In the genomic region with DNA sequence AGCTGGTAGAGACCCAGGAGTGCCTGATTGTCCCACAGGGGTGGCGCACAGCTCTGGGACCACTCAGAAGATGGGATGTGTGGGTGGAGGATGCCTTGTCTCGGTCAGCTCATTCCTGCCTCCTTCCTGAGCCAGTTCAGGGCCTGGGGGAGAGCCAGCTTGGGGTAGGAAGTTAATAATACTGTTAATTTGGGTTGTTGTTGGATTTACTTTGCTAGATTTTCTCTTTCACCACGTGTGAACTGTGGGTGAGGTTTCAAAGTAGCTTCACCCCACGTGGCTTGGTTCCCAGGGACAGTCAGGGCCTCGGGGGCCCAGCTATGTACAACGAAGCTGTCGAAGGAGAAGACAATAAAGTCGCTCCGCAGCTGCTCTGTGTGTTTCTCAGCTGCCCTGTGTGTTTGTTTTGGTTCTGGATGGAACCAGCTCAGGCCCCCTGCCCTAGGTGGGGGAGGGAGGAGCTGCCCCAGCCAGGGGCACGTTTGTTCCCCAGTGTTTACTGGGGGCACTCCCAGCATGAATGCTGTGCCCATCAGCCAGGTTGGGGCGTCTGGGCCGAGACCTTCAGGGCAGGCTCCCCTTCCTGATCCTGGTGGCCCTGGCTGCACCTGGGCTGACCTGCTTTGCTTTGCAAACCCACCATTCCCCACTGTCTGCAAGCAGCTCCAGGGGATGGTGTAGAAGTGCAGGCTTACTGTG, we compare ENCODE assay signal across 14 cellular contexts. TPM values are rescaled to one million over a fixed set of nuclear protein-coding genes. Genes with fewer than 3 reads are reported as not detected.
DNase-seq lines count a peak whose midpoint lies in the region; ATAC-seq and TF ChIP-seq lines count a peak whose summit lies in the region.
"Had no signal": no experiment of that assay in that cellular context is flagged by ENCODE, and none has a peak within 500 bp of the region (broad histone marks: within the 10 kb centered on the region; RNA-seq: fewer than 3 reads in every experiment).

No MANE protein-coding gene starts in this region.

- H3K36me3 ChIP-seq in stomach (peaks cover 48 to 67% (median 61%) of the 10 kb centered on the region in 4 donors), upper lobe of left lung (peaks cover 12 to 56% (median 41%) of the 10 kb centered on the region in 4 donors)

- H3K27ac Mint-ChIP-seq in activated naive CD4-positive, alpha-beta T cell treated with anti-CD3 and anti-CD28 coated beads, Interleukin-2, amount 50 U/mL, for 24 hours = no peak overlapping the region
- H3K27ac Mint-ChIP-seq in T-cell = peak overlapping the region; percentile 48 to 55

- H3K9me3 ChIP-seq in stomach (no peaks in the 10 kb centered on the region), upper lobe of left lung (no peaks in the 10 kb centered on the region)
- H3K9me3 ChIP-seq: psoas muscle had no signal

- CTCF ChIA-PET in T-cell (lab: Charles Lee) = interaction anchor here in 1 of 2 donors (1.0 kb wide), 1 partner anchor 39 kb away, joined by 4 read pairs; a partner anchor contains a TSS

- peaks cover 17% of the 10 kb centered on the region for H3K4me1 Mint-ChIP-seq in activated naive CD4-positive, alpha-beta T cell treated with anti-CD3 and anti-CD28 coated beads, Interleukin-2, amount 50 U/mL, for 24 hours
- peaks cover 17 to 29% (median 25%) of the 10 kb centered on the region in 3 donors for H3K4me1 Mint-ChIP-seq in T-cell

- ATAC-seq in T-cell (replicated peaks in 1 of 4) (no peak), upper lobe of left lung (ENCODE audit: low FRiP score in 2 of 2) (no peak)

- TF ChIP-seq POLR2A in stomach (IDR thresholded peaks at IDR 0.05) (no peak), upper lobe of left lung (IDR thresholded peaks at IDR 0.05) (no peak)

- H3K27me3 Mint-ChIP-seq in activated naive CD4-positive, alpha-beta T cell treated with anti-CD3 and anti-CD28 coated beads, Interleukin-2, amount 50 U/mL, for 24 hours = no peaks in the 10 kb centered on the region
- H3K27me3 Mint-ChIP-seq in T-cell = no peaks in the 10 kb centered on the region

- POLR2A ChIA-PET in T-cell (lab: Charles Lee) = interaction anchor here in 1 of 2 donors (0.5 kb wide), 1 partner anchor 88 kb away, joined by 3 read pairs; no protein-coding TSS in a partner anchor

- H3K27ac ChIP-seq in stomach (peak overlapping the region in 3 of 5 donors; percentile 85 to 93 (median 92)), upper lobe of left lung (peak overlapping the region in 2 of 4 donors; percentile 86 to 91)

- intact Hi-C loops in stomach (cut with DNase I; ENCODE audit: low total_unique reads) = no loop called here

- DNase-seq in activated naive CD4-positive, alpha-beta T cell treated with anti-CD3 and anti-CD28 coated beads, Interleukin-2, amount 50 U/mL, for 16 hours = no peak
- DNase-seq in T-cell (no peak), epithelial cell of proximal tubule (ENCODE audit: low read depth) (no peak), stomach (no peak), upper lobe of left lung (no peak), HPDE6-E6E7 (ENCODE audit: extremely low spot score) (no peak), DMS 273 treated with DMSO at 0.1 percent for 48 hours (lab: John Stamatoyannopoulos, UW) (no peak)
- DNase-seq: activated gamma-delta T cell treated with Interleukin-2 at 50 U/mL for 16 hours, kidney glomerular epithelial cell, MM.1S, NCI-H524 treated with DMSO at 0.1 percent for 48 hours had no signal

- H3K36me3 Mint-ChIP-seq in activated naive CD4-positive, alpha-beta T cell treated with anti-CD3 and anti-CD28 coated beads, Interleukin-2, amount 50 U/mL, for 24 hours = peaks cover 4% of the 10 kb centered on the region
- H3K36me3 Mint-ChIP-seq in T-cell = peaks cover 10% of the 10 kb centered on the region

- no peaks in the 10 kb centered on the region for H3K9me3 Mint-ChIP-seq in activated naive CD4-positive, alpha-beta T cell treated with anti-CD3 and anti-CD28 coated beads, Interleukin-2, amount 50 U/mL, for 24 hours
- no peaks in the 10 kb centered on the region for H3K9me3 Mint-ChIP-seq in T-cell
- H3K9me3 Mint-ChIP-seq: CD14-positive monocyte had no signal

- no peak for TF ChIP-seq EP300 in stomach (IDR thresholded peaks at IDR 0.05)
- TF ChIP-seq EP300 in upper lobe of left lung (IDR thresholded peaks at IDR 0.05) = no peak

- H3K4me3 Mint-ChIP-seq in activated naive CD4-positive, alpha-beta T cell treated with anti-CD3 and anti-CD28 coated beads, Interleukin-2, amount 50 U/mL, for 24 hours = peak overlapping the region; percentile 72
- peak overlapping the region; percentile 74 to 81 (median 78) for H3K4me3 Mint-ChIP-seq in T-cell

- H3K27me3 ChIP-seq in stomach = no peaks in the 10 kb centered on the region
- no peaks in the 10 kb centered on the region for H3K27me3 ChIP-seq in upper lobe of left lung

- 46 to 60% (median 55%) methylated on average over 9 to 12 of the region's 12 CpGs for WGBS in stomach, 5 donors
- 68 to 74% methylated on average over 8 to 10 of the region's 12 CpGs for WGBS in upper lobe of left lung, 2 donors

- H3K4me3 ChIP-seq in epithelial cell of proximal tubule (ENCODE audit: low read depth, low read length) = no peak overlapping the region
- no peak overlapping the region for H3K4me3 ChIP-seq in stomach
- no peak overlapping the region for H3K4me3 ChIP-seq in upper lobe of left lung

- H3K4me1 ChIP-seq in stomach (peaks cover 25 to 51% (median 46%) of the 10 kb centered on the region in 4 donors), upper lobe of left lung (peaks cover 17 to 34% (median 21%) of the 10 kb centered on the region in 4 donors)

- TF ChIP-seq CTCF in epithelial cell of proximal tubule (conservative IDR thresholded peaks at IDR 0.05; ENCODE audit: low read depth, low read length) (peak; percentile 1), stomach (IDR thresholded peaks at IDR 0.05) (no peak), upper lobe of left lung (IDR thresholded peaks at IDR 0.05) (no peak)

RNA-seq across cellular contexts. Expression of a gene that starts 2.3 kb away (rescaled TPM):
- total RNA-seq in T-cell = 10 to 100 TPM; 53.3 to 64.0 (median 62.2) TPM
- 23.8 and 37.4 TPM in 2 replicates for total RNA-seq in epithelial cell of proximal tubule
- 10 to 100 TPM in 4 of 5 donors, 1 to 10 TPM in 1; 3.5 to 48.2 (median 44.2) TPM for total RNA-seq in stomach
- polyA plus RNA-seq in stomach = 10 to 100 TPM; 31.9 to 37.2 (median 33.3) TPM
- total RNA-seq in upper lobe of left lung = 10 to 100 TPM; 14.9 to 66.0 (median 34.1) TPM

RNA-seq across cellular contexts. Expression of a gene that starts 38.4 kb away (rescaled TPM):
- 10 to 100 TPM; 24.2 to 37.1 (median 32.2) TPM for total RNA-seq in T-cell
- total RNA-seq in epithelial cell of proximal tubule = 13.7 and 22.4 TPM in 2 replicates
- total RNA-seq in stomach = 100 to 1,000 TPM in 1 of 5 donors, 10 to 100 TPM in 4; 11.6 to 183 (median 33.5) TPM
- polyA plus RNA-seq in stomach = 10 to 100 TPM; 16.2 to 25.0 (median 24.3) TPM
- 10 to 100 TPM; 17.9 to 67.1 (median 20.0) TPM for total RNA-seq in upper lobe of left lung

RNA-seq across cellular contexts. Expression of a gene that starts 38.7 kb away (rescaled TPM):
- total RNA-seq in T-cell (under 1 TPM in 4 of 5 donors, not detected in 1; 0.13 to 0.70 (median 0.34) TPM), epithelial cell of proximal tubule (2.0 TPM in 1 of 2 replicates, not detected in the other), stomach (1 to 10 TPM in 1 of 5 donors, not detected in 4; 1.8 TPM), upper lobe of left lung (10 to 100 TPM in 1 of 6 donors, 1 to 10 TPM in 5; 1.6 to 19.1 (median 4.3) TPM)
- 1 to 10 TPM in 1 of 3 donors, under 1 TPM in 1, not detected in 1; 0.68 to 1.2 TPM for polyA plus RNA-seq in stomach
